Comparison of ENCODE assay signal across 12 cellular contexts in the genomic region with DNA sequence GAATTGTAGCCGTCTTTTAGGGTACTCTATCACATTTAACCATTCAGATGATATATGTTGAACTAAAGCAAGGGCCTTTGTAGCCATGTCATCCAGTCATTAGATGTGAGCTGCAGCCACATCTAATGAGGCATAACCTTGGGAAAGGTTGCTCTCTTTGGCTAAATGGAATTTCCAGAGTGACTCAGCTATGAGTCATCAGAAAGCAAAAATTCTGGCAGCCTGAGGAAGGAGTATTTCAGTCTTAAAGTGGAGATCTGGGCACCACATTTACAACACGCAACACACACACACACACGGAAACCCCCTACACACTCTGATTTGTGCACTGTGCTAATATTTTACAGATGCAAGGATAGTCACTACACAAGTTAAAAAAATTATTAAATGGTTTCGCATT.
DNase-seq lines count a peak whose midpoint lies in the region; FAIRE-seq and TF ChIP-seq lines count a peak whose summit lies in the region.
"Had no signal": no experiment of that assay in that cellular context is flagged by ENCODE, and none has a peak within 500 bp of the region (broad histone marks: within the 10 kb centered on the region; RNA-seq: fewer than 3 reads in every experiment).

No MANE protein-coding gene starts in this region.

- H2BK120ac ChIP-seq in mesendoderm (ENCODE audit: low read depth, low read length) = no peak overlapping the region

- H2AK5ac ChIP-seq in mesendoderm (ENCODE audit: low read length) = no peak overlapping the region

- no peak overlapping the region for H3K27ac ChIP-seq in endothelial cell of umbilical vein (ENCODE audit: insufficient read depth, low read depth, low read length)
- no peak overlapping the region for H3K27ac ChIP-seq in mesendoderm (ENCODE audit: low read depth, low read length)
- H3K27ac ChIP-seq: vagina had no signal

- TF ChIP-seq POLR2A in endothelial cell of umbilical vein (IDR thresholded peaks at IDR 0.05; ENCODE audit: low read depth, low read length) = no peak

- no peak overlapping the region for H2BK15ac ChIP-seq in mesendoderm (replicated peaks; ENCODE audit: low read depth)

- no peak overlapping the region for H3K4ac ChIP-seq in mesendoderm (ENCODE audit: low read depth, low read length)

- H3K23ac ChIP-seq in mesendoderm (ENCODE audit: low read length) = no peak overlapping the region

- no peak overlapping the region for H3K18ac ChIP-seq in mesendoderm (ENCODE audit: low read length)

- BruUV-seq in endothelial cell of umbilical vein (replicated peaks; lab: Mats Ljungman, UMichigan) = no TSS peak

- no CpG with 5 or more reads among the region's 4 CpGs for WGBS in mesendoderm (ENCODE audit: extremely low coverage, insufficient coverage, low lambda C conversion rate)

- intact Hi-C loops in endothelial cell of umbilical vein (cut with micrococcal nuclease) = no loop called here

- H3K79me1 ChIP-seq in mesendoderm (ENCODE audit: low read length) = no peaks in the 10 kb centered on the region

- H3K56ac ChIP-seq in mesendoderm (ENCODE audit: low read length) = no peak overlapping the region

- no peaks in the 10 kb centered on the region for H3K36me3 ChIP-seq in endothelial cell of umbilical vein (ENCODE audit: control insufficient read depth in 2 of 2, extremely low read depth in 1 of 2, insufficient read depth in 2 of 2, low read length in 2 of 2)
- no peaks in the 10 kb centered on the region for H3K36me3 ChIP-seq in mesendoderm (ENCODE audit: control insufficient read depth, insufficient read depth, low read length)
- H3K36me3 ChIP-seq: vagina had no signal

- POLR2A ChIA-PET in endothelial cell of umbilical vein (lab: Charles Lee) = no interaction called here

- no peak overlapping the region for H4K5ac ChIP-seq in mesendoderm (ENCODE audit: low read length)

- dilution Hi-C loops in endothelial cell of umbilical vein (cut with MboI; ENCODE audit: extremely low pct_ligation_motif_present, low sequenced_read_pairs) = no loop called here

- DNase-seq in EH (ENCODE audit: low read depth) = peak; percentile 34
- peak; percentile 61 for DNase-seq in NCI-H460 (ENCODE audit: extremely low read depth, low read depth)
- no peak for DNase-seq in endothelial cell of umbilical vein (ENCODE audit: low read depth, low spot score)
- peak; percentile 84 for DNase-seq in mesendoderm
- DNase-seq in DMS79 treated with DMSO at 0.1 percent for 48 hours (lab: John Stamatoyannopoulos, UW) = no peak
- no peak for DNase-seq in NCI-H146 treated with DMSO at 0.1 percent for 48 hours (lab: John Stamatoyannopoulos, UW; ENCODE audit: unreplicated experiment)
- no peak for DNase-seq in activated T-cell treated with anti-CD3 and anti-CD28 coated beads for 4 hours
- DNase-seq in NCI-H2196 (lab: John Stamatoyannopoulos, UW; ENCODE audit: unreplicated experiment) = no peak
- DNase-seq: glutamatergic neuron, mucosa of descending colon had no signal

- CTCF ChIA-PET in endothelial cell of umbilical vein (lab: Charles Lee) = no interaction called here

- no peak overlapping the region for H2AFZ ChIP-seq in endothelial cell of umbilical vein (ENCODE audit: low read depth, low read length)

- TF ChIP-seq CTCF in endothelial cell of umbilical vein (IDR thresholded peaks at IDR 0.05; ENCODE audit: extremely low read depth in 1 of 2, insufficient read depth in 1 of 2, low read depth in 1 of 2, low read length in 2 of 2) = no peak

- no peak for FAIRE-seq in endothelial cell of umbilical vein (lab: Jason Lieb, UNC)
- FAIRE-seq: TTC549 had no signal

- no peaks in the 10 kb centered on the region for H3K9me1 ChIP-seq in endothelial cell of umbilical vein (replicated peaks; ENCODE audit: control insufficient read depth, extremely low read depth, insufficient read depth, low read length)

- no peak overlapping the region for H4K8ac ChIP-seq in mesendoderm (ENCODE audit: low read depth, low read length)

- H3K4me3 ChIP-seq in endothelial cell of umbilical vein (replicated peaks in 1 of 3; ENCODE audit: insufficient read depth in 1 of 3, low read depth in 1 of 3, low read length in 3 of 3) = no peak overlapping the region
- no peak overlapping the region for H3K4me3 ChIP-seq in mesendoderm (ENCODE audit: low read length)
- H3K4me3 ChIP-seq: mucosa of descending colon, vagina had no signal

- no peak overlapping the region for H3K4me2 ChIP-seq in endothelial cell of umbilical vein (ENCODE audit: insufficient read depth, low read length)
- H3K4me2 ChIP-seq in mesendoderm (ENCODE audit: low read length) = no peak overlapping the region

- H2BK5ac ChIP-seq in mesendoderm (ENCODE audit: low read length) = no peak overlapping the region

- H3K79me2 ChIP-seq in endothelial cell of umbilical vein (ENCODE audit: control insufficient read depth, insufficient read depth, low read length) (no peaks in the 10 kb centered on the region), mesendoderm (ENCODE audit: control insufficient read depth, insufficient read depth, low read length) (no peaks in the 10 kb centered on the region)

- H4K20me1 ChIP-seq in endothelial cell of umbilical vein (replicated peaks; ENCODE audit: control insufficient read depth, extremely low read depth, insufficient read depth, low read length) = no peaks in the 10 kb centered on the region

- H3K9me3 ChIP-seq in endothelial cell of umbilical vein (replicated peaks; ENCODE audit: control insufficient read depth, insufficient read depth, low read length) = no peaks in the 10 kb centered on the region
- H3K9me3 ChIP-seq: mucosa of descending colon, vagina had no signal

- H3K27me3 ChIP-seq in endothelial cell of umbilical vein (ENCODE audit: control insufficient read depth in 2 of 2, insufficient read depth in 2 of 2, low read length in 2 of 2) (no peaks in the 10 kb centered on the region), mesendoderm (ENCODE audit: insufficient read depth, low read length, poor library complexity) (no peaks in the 10 kb centered on the region)
- H3K27me3 ChIP-seq: vagina had no signal

- no peak overlapping the region for H3K9ac ChIP-seq in endothelial cell of umbilical vein (replicated peaks; ENCODE audit: extremely low read depth, insufficient read depth, low read length)
- no peak overlapping the region for H3K9ac ChIP-seq in mesendoderm (ENCODE audit: low read length)

- H3K4me1 ChIP-seq in endothelial cell of umbilical vein (ENCODE audit: control insufficient read depth, extremely low read depth, insufficient read depth, low read length) = no peaks in the 10 kb centered on the region
- H3K4me1 ChIP-seq in mesendoderm (ENCODE audit: control insufficient read depth, low read depth, low read length) = no peaks in the 10 kb centered on the region
- H3K4me1 ChIP-seq: vagina had no signal

TF ChIP-seq in endothelial cell of umbilical vein, 7 proteins besides CTCF, POLR2A, EP300 and RAD21:
- peak; percentile 14 for TF ChIP-seq JUN (IDR thresholded peaks at IDR 0.05; ENCODE audit: borderline replicate concordance, insufficient read depth, insufficient read length, low read depth)
- TF ChIP-seq, protein P1, sequence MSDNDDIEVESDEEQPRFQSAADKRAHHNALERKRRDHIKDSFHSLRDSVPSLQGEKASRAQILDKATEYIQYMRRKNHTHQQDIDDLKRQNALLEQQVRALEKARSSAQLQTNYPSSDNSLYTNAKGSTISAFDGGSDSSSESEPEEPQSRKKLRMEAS (IDR thresholded peaks at IDR 0.05; ENCODE audit: insufficient read depth, insufficient read length) = no peak

Comparison
In these comparisons a context has a peak if more than half of its experiments do, and no peak if none do; other contexts are left out.
1. DNase-seq: peak in EH (single experiment), NCI-H460 (single experiment) and mesendoderm (single experiment); none in endothelial cell of umbilical vein (single experiment), DMS79 treated with DMSO at 0.1 percent for 48 hours (single experiment), NCI-H146 treated with DMSO at 0.1 percent for 48 hours (single experiment), activated T-cell treated with anti-CD3 and anti-CD28 coated beads for 4 hours (single experiment) and NCI-H2196 (single experiment).